ENCODE assay signal across 8 cellular contexts in genomic region chr10:95445837-95446347, GRCh38.
A peak's percentile ranks its signal among the peaks of the same experiment; 100 is the strongest.
DNase-seq lines count a peak whose midpoint lies in the region; TF ChIP-seq lines count a peak whose summit lies in the region.

No MANE protein-coding gene starts in this region.

- no peaks in the 10 kb centered on the region for H3K27me3 ChIP-seq in kidney epithelial cell (ENCODE audit: control insufficient read depth, insufficient read depth, low read length)

- H3K4me3 ChIP-seq in kidney epithelial cell (ENCODE audit: low read depth, low read length): no peak overlapping the region

- H3K27ac ChIP-seq in caudate nucleus (ENCODE audit: low read depth, low read length): peak overlapping the region; percentile 95

- no peaks in the 10 kb centered on the region for H3K36me3 ChIP-seq in kidney epithelial cell (ENCODE audit: control insufficient read depth, insufficient read depth, low read length)

- peak; percentile 3 for DNase-seq in DMS 273 treated with DMSO at 0.1 percent for 48 hours (lab: John Stamatoyannopoulos, UW)
- DNase-seq in GM19240 (ENCODE audit: insufficient read length, low spot score): peak; percentile 68
- peak; percentile 68 for DNase-seq in HT1080 (ENCODE audit: low read depth)
- DNase-seq in RPMI8226: peak; percentile 38
- DNase-seq in caudate nucleus (lab: John Stamatoyannopoulos, UW): peak in 14 of 61 donors; percentile 18 to 66 (median 32)
- no peak for DNase-seq in kidney epithelial cell (ENCODE audit: low read depth)
- peak in 2 of 3 donors; percentile 8 to 11 for DNase-seq in stimulated activated CD4-positive, alpha-beta T cell treated with anti-CD3 and anti-CD28 coated beads, TNF-alpha, amount 100 ng/mL, for 48 hours (ENCODE audit: low read depth in 3 of 3)
- DNase-seq in activated effector memory CD4-positive, alpha-beta T cell treated with Interleukin-2 at 50 U/mL for 16 hours: no peak

- peak; percentile 81 for TF ChIP-seq CTCF in kidney epithelial cell (IDR thresholded peaks at IDR 0.05; ENCODE audit: insufficient read depth, low read length, poor library complexity, severe bottlenecking)

Comparison
In these comparisons a context has a peak if more than half of its experiments do, and no peak if none do; other contexts are left out.
1. DNase-seq: peak in DMS 273 treated with DMSO at 0.1 percent for 48 hours (single experiment), GM19240 (single experiment), HT1080 (single experiment), RPMI8226 (single experiment) and stimulated activated CD4-positive, alpha-beta T cell treated with anti-CD3 and anti-CD28 coated beads, TNF-alpha, amount 100 ng/mL, for 48 hours (2 of 3); none in kidney epithelial cell (single experiment) and activated effector memory CD4-positive, alpha-beta T cell treated with Interleukin-2 at 50 U/mL for 16 hours (single experiment).